2 cellular contexts compared by ENCODE assay signal in genomic region chr11:65487467-65488272, GRCh38.
TF ChIP-seq lines count a peak whose summit lies in the region.

No MANE protein-coding gene starts in this region.

TF ChIP-seq in SK-N-SH treated with all-trans-retinoic acid at 6 μM for 48 hours, 23 proteins besides CTCF, POLR2A, EP300 and RAD21:
- TF ChIP-seq TSHZ2 (CRISPR knock-in tag; IDR thresholded peaks at IDR 0.05): peak; percentile 85
- TF ChIP-seq PPARA (CRISPR knock-in tag; IDR thresholded peaks at IDR 0.05; ENCODE audit: borderline replicate concordance): no peak
- no peak for TF ChIP-seq ISL1 (CRISPR knock-in tag; IDR thresholded peaks at IDR 0.05)
- peak; percentile 29; the same call in 1 of the 2 replicates for TF ChIP-seq PATZ1 (CRISPR knock-in tag; IDR thresholded peaks at IDR 0.05; ENCODE audit: borderline replicate concordance)
- TF ChIP-seq RARB (CRISPR knock-in tag; IDR thresholded peaks at IDR 0.05): peak; percentile 49; the same call in 1 of the 2 replicates
- TF ChIP-seq GLIS3 (CRISPR knock-in tag; IDR thresholded peaks at IDR 0.05): 0 out of 2 replicates have a peak, but pooled peaks have one; percentile 75
- TF ChIP-seq TCF4 (CRISPR knock-in tag; IDR thresholded peaks at IDR 0.05; ENCODE audit: borderline replicate concordance): no peak
- no peak for TF ChIP-seq POU6F1 (CRISPR knock-in tag; IDR thresholded peaks at IDR 0.05; ENCODE audit: borderline replicate concordance, low read depth)
- no peak for TF ChIP-seq ESRRG (CRISPR knock-in tag; IDR thresholded peaks at IDR 0.05)
- no peak for TF ChIP-seq BACH2 (CRISPR knock-in tag; IDR thresholded peaks at IDR 0.05; ENCODE audit: borderline replicate concordance)
- TF ChIP-seq SNAI2 (CRISPR knock-in tag; IDR thresholded peaks at IDR 0.05): peak; percentile 74; the same call in 1 of the 2 replicates
- TF ChIP-seq CREB5 (CRISPR knock-in tag; IDR thresholded peaks at IDR 0.05; ENCODE audit: low read depth): no peak
- TF ChIP-seq ZFP3 (CRISPR knock-in tag; IDR thresholded peaks at IDR 0.05): peak; percentile 31; the same call in 1 of the 2 replicates
- TF ChIP-seq CSRNP3 (CRISPR knock-in tag; IDR thresholded peaks at IDR 0.05): no peak
- TF ChIP-seq OSR1 (CRISPR knock-in tag; IDR thresholded peaks at IDR 0.05): no peak
- TF ChIP-seq ZFP30 (CRISPR knock-in tag; IDR thresholded peaks at IDR 0.05): no peak
- TF ChIP-seq CSDC2 (CRISPR knock-in tag; IDR thresholded peaks at IDR 0.05): peak; percentile 94
- no peak for TF ChIP-seq ARNTL (CRISPR knock-in tag; IDR thresholded peaks at IDR 0.05; ENCODE audit: borderline replicate concordance, low read depth)
- no peak for TF ChIP-seq ZNF565 (CRISPR knock-in tag; conservative IDR thresholded peaks at IDR 0.05; ENCODE audit: low read depth)
TF ChIP-seq in SK-N-SH treated with all-trans-retinoic acid at 6 μM for 48 hours: peak in this region for 7.

TF ChIP-seq in HepG2, 621 proteins besides CTCF, POLR2A, EP300 and RAD21 (continues in another document):
- TF ChIP-seq SP1 (IDR thresholded peaks at IDR 0.05): no peak
- peak; percentile 42; the same call in 1 of the 2 replicates for TF ChIP-seq SP1 (CRISPR knock-in tag; IDR thresholded peaks at IDR 0.05)
- peak; percentile 98 for TF ChIP-seq RFX1 (IDR thresholded peaks at IDR 0.05)
- peak; percentile 96 for TF ChIP-seq ATF2 (CRISPR knock-in tag; IDR thresholded peaks at IDR 0.05)
- peak; percentile 99 for TF ChIP-seq CEBPG (CRISPR knock-in tag; IDR thresholded peaks at IDR 0.05)
- TF ChIP-seq ZNF414 (CRISPR knock-in tag; IDR thresholded peaks at IDR 0.05): peak; percentile 38; the same call in 1 of the 2 replicates
- TF ChIP-seq ATF7-NPFF (CRISPR knock-in tag; IDR thresholded peaks at IDR 0.05; ENCODE audit: low read depth): 0 out of 2 replicates have a peak, but pooled peaks have one; percentile 18
- peak; percentile 98 for TF ChIP-seq ATF3 (CRISPR knock-in tag; IDR thresholded peaks at IDR 0.05)
- peak; percentile 59 for TF ChIP-seq ZSCAN21 (CRISPR knock-in tag; IDR thresholded peaks at IDR 0.05; ENCODE audit: borderline replicate concordance)
- peak; percentile 69 for TF ChIP-seq MAX (IDR thresholded peaks at IDR 0.05)
- no peak for TF ChIP-seq ZNF276 (CRISPR knock-in tag; IDR thresholded peaks at IDR 0.05; ENCODE audit: low read depth)
- TF ChIP-seq CENPT (CRISPR knock-in tag; IDR thresholded peaks at IDR 0.05; ENCODE audit: low read depth): no peak
- TF ChIP-seq SUZ12 (IDR thresholded peaks at IDR 0.05; ENCODE audit: low read depth, low read length): no peak
- peak; percentile 63; the same call in 1 of the 2 replicates for TF ChIP-seq IKZF5 (CRISPR knock-in tag; IDR thresholded peaks at IDR 0.05)
- TF ChIP-seq MTA3 (CRISPR knock-in tag; IDR thresholded peaks at IDR 0.05): no peak
- TF ChIP-seq DPF2 (CRISPR knock-in tag; IDR thresholded peaks at IDR 0.05; ENCODE audit: borderline replicate concordance, low read depth): no peak
- peak; percentile 53; the same call in 1 of the 2 replicates for TF ChIP-seq SAFB2 (CRISPR knock-in tag; IDR thresholded peaks at IDR 0.05; ENCODE audit: borderline replicate concordance, low read depth)
- TF ChIP-seq PAXIP1 (CRISPR knock-in tag; conservative IDR thresholded peaks at IDR 0.05): peak; percentile 71
- no peak for TF ChIP-seq ZNF251 (CRISPR knock-in tag; IDR thresholded peaks at IDR 0.05)
- TF ChIP-seq SP2 (CRISPR knock-in tag; IDR thresholded peaks at IDR 0.05): peak; percentile 79
- TF ChIP-seq ZFP36L1 (CRISPR knock-in tag; IDR thresholded peaks at IDR 0.05): 0 out of 2 replicates have a peak, but pooled peaks have one; percentile 60
- TF ChIP-seq KDM6A (CRISPR knock-in tag; IDR thresholded peaks at IDR 0.05; ENCODE audit: low read depth): peak; percentile 47; the same call in 1 of the 2 replicates
- no peak for TF ChIP-seq ZBTB46 (CRISPR knock-in tag; IDR thresholded peaks at IDR 0.05; ENCODE audit: borderline replicate concordance)
- no peak for TF ChIP-seq IKZF1 (IDR thresholded peaks at IDR 0.05)
- peak; percentile 84 for TF ChIP-seq GFI1 (CRISPR knock-in tag; IDR thresholded peaks at IDR 0.05; ENCODE audit: borderline replicate concordance)
- no peak for TF ChIP-seq MLXIP (CRISPR knock-in tag; IDR thresholded peaks at IDR 0.05; ENCODE audit: borderline replicate concordance)
- TF ChIP-seq TFE3 (CRISPR knock-in tag; IDR thresholded peaks at IDR 0.05): peak; percentile 94
- TF ChIP-seq ZNF331 (CRISPR knock-in tag; IDR thresholded peaks at IDR 0.05): 0 out of 2 replicates have a peak, but pooled peaks have one; percentile 17
- peak; percentile 72; the same call in 1 of the 2 replicates for TF ChIP-seq ZNF788 (CRISPR knock-in tag; IDR thresholded peaks at IDR 0.05; ENCODE audit: borderline replicate concordance)
- no peak for TF ChIP-seq KAT2B (IDR thresholded peaks at IDR 0.05; ENCODE audit: borderline replicate concordance, low read depth, low read length)
